Comparison of ENCODE assay signal across 8 cellular contexts in the genomic region with DNA sequence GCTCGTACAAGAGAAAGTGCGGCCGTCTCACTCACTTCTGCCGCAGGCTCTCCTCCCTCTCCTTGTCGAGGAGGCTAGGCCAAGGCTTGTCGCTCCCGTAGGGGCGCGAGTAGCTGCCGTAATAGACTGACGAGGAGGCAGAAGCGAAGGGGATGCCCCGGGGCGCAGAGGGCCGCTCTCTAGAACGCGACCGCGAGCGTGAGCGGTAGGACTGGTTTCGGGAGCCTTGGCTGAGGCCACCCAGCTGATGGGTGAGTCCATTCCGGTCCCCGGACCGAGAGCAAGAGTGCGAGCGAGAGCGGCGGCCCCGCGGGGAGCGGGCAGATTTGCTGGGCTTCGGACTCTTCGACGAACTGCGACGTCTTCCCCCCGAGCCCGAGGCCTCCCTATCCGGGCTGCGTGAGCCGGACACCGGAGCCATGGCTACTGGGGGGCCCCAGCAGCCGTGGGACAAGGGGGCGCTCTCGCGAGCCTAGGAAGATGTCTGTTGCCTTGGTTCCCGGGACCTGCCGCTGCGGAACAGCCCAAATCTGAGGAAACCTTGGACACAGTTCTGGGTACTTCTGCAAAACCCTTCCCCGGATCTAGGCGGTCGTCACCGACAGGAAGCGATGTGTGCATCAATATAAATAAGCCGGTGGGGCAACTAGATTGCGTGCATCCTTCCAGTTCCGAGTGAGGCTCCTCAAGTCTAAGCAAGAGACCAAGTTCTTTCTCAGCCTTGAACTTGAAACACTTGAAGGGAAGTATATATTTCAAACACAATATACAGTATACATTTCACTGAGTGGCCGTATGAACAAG. TPM values are rescaled to one million over a fixed set of nuclear protein-coding genes. Genes with fewer than 3 reads are reported as not detected.
DNase-seq lines count a peak whose midpoint lies in the region; ATAC-seq and TF ChIP-seq lines count a peak whose summit lies in the region.

NKAP (minus strand) TSS at position 567 of the 804 bp plus-strand sequence; CDS start at position 421, 146 bp downstream.

- H3K4me1 Mint-ChIP-seq in CD4-positive, CD25-positive, alpha-beta regulatory T cell: peaks cover 0 to 31% (median 9%) of the 10 kb centered on the region in 4 donors

- H3K4me3 Mint-ChIP-seq in CD4-positive, CD25-positive, alpha-beta regulatory T cell: peak within 1 kb of the TSS; percentile 87 to 96 (median 92)

- TF ChIP-seq CTCF in left lung (IDR thresholded peaks at IDR 0.05): no peak

- peak within 1 kb of the TSS; percentile 94 to 97 (median 97) for H3K27ac Mint-ChIP-seq in CD4-positive, CD25-positive, alpha-beta regulatory T cell

- H3K4me3 ChIP-seq in CD4-positive, CD25-positive, alpha-beta regulatory T cell (ENCODE audit: low read depth, low read length): peak within 1 kb of the TSS; percentile 90
- H3K4me3 ChIP-seq in left lung: peak within 1 kb of the TSS; percentile 62 to 65

- no peaks in the 10 kb centered on the region for H3K36me3 ChIP-seq in CD4-positive, CD25-positive, alpha-beta regulatory T cell (ENCODE audit: control insufficient read depth, insufficient read depth, low read length)
- H3K36me3 ChIP-seq in left lung: no peaks in the 10 kb centered on the region

- no peaks in the 10 kb centered on the region for H3K9me3 ChIP-seq in CD4-positive, CD25-positive, alpha-beta regulatory T cell (ENCODE audit: control insufficient read depth in 2 of 2, low read length in 2 of 2)
- no peaks in the 10 kb centered on the region for H3K9me3 ChIP-seq in left lung

- H3K36me3 Mint-ChIP-seq in CD4-positive, CD25-positive, alpha-beta regulatory T cell: no peaks in the 10 kb centered on the region

- ATAC-seq in CD4-positive, CD25-positive, alpha-beta regulatory T cell (ENCODE audit: low read depth in 2 of 2): peak; percentile 81 to 86
- ATAC-seq in GM19397 (IDR thresholded peaks at IDR 0.05; ENCODE audit: unreplicated experiment) (peak; percentile 75), HG03565 (IDR thresholded peaks at IDR 0.05; ENCODE audit: unreplicated experiment) (peak; percentile 73), left lung (peak; percentile 96)

- H3K4me1 ChIP-seq in CD4-positive, CD25-positive, alpha-beta regulatory T cell (ENCODE audit: control insufficient read depth, insufficient read depth, low read length, poor library complexity, severe bottlenecking): peaks cover 7% of the 10 kb centered on the region
- peaks cover 0 to 8% of the 10 kb centered on the region in 2 donors for H3K4me1 ChIP-seq in left lung

- DNase-seq in CD4-positive, CD25-positive, alpha-beta regulatory T cell: peak; percentile 73 to 91 (median 83)
- peak; percentile 95 for DNase-seq in NCI-H748 (lab: John Stamatoyannopoulos, UW; ENCODE audit: unreplicated experiment)
- DNase-seq in activated CD4-positive, alpha-beta T cell treated with anti-CD3 and anti-CD28 coated beads, Interleukin-2, amount 50 U/mL, for 48 hours: peak; percentile 75 to 83
- peak; percentile 95 for DNase-seq in dermis blood vessel endothelial cell
- peak; percentile 80 to 83 for DNase-seq in left lung
- DNase-seq in stimulated activated CD4-positive, alpha-beta T cell treated with anti-CD3 and anti-CD28 coated beads, Interleukin-2, amount 100 ng/mL, for 48 hours: peak; percentile 76 to 79

- H3K27me3 ChIP-seq in CD4-positive, CD25-positive, alpha-beta regulatory T cell (ENCODE audit: control insufficient read depth, insufficient read depth, low read length): no peaks in the 10 kb centered on the region
- H3K27me3 ChIP-seq in left lung: no peaks in the 10 kb centered on the region

- H3K27ac ChIP-seq in CD4-positive, CD25-positive, alpha-beta regulatory T cell (ENCODE audit: insufficient read depth, low read length, poor library complexity, severe bottlenecking): peak within 1 kb of the TSS; percentile 92
- H3K27ac ChIP-seq in left lung: peak within 1 kb of the TSS; percentile 90 to 95

- intact Hi-C loops in left lung (cut with DNase I): no loop called here

- peaks cover 2% of the 10 kb centered on the region for H3K27me3 Mint-ChIP-seq in CD4-positive, CD25-positive, alpha-beta regulatory T cell

- no peaks in the 10 kb centered on the region for H3K9me3 Mint-ChIP-seq in CD4-positive, CD25-positive, alpha-beta regulatory T cell

RNA-seq across cellular contexts. Expression of gene NKAP, which starts in this region (rescaled TPM):
- 13.0 TPM for total RNA-seq in CD4-positive, CD25-positive, alpha-beta regulatory T cell
- polyA plus RNA-seq in CD4-positive, CD25-positive, alpha-beta regulatory T cell: 1 to 10 TPM; 2.5 to 3.9 (median 3.7) TPM
- total RNA-seq in dermis blood vessel endothelial cell (3.5 and 4.4 TPM in 2 replicates), left lung (1 to 10 TPM; 6.6 to 6.9 TPM)

Comparison
In these comparisons a context has a peak if more than half of its experiments do, and no peak if none do; other contexts are left out.
1. Peak in every context shown above with its lines: DNase-seq, ATAC-seq, H3K4me3 ChIP-seq and H3K27ac ChIP-seq.